Comparison of ENCODE assay signal across 9 cellular contexts in the genomic region with DNA sequence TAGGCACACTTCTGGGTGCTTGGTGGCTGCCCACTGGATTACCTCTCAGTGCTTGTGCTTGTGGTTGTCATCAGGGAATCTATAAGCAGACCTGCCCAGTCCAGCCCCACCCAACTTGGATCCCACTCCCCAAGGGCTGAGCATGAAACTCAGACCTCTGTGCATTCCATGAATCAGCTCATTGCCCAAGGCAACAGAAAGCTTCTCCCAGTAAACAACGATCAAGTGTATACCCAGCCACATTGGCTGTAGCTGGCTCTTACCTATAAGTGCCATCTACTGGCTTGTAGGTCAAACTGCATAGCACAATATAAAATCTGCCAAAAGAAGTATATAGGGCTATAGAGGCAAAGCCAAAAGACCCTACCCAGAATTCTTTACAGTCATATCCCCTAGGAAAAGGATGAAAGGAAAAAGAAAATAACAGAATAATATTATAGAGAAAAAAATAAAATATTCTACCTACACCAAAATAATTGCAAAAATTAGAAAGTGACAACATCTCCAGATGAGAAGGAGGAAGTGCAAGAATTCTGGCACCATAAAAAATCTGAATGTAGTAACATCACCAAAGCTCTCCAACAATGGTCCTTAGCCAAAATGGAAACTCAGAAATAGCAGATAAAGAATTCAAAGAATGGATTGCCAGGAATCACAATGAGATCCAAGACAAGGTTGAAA.
DNase-seq lines count a peak whose midpoint lies in the region; ATAC-seq and TF ChIP-seq lines count a peak whose summit lies in the region.
"Had no signal": no experiment of that assay in that cellular context is flagged by ENCODE, and none has a peak within 500 bp of the region (broad histone marks: within the 10 kb centered on the region; RNA-seq: fewer than 3 reads in every experiment).

No MANE protein-coding gene starts in this region.

- H3K27me3 Mint-ChIP-seq in T-helper 17 cell, result no peaks in the 10 kb centered on the region

- no peaks in the 10 kb centered on the region for H3K9me2 ChIP-seq in OCI-LY7 (ENCODE audit: insufficient read depth, low read length)

- H4K20me1 ChIP-seq in OCI-LY7 (ENCODE audit: insufficient read depth, low read length), result no peaks in the 10 kb centered on the region
- H4K20me1 ChIP-seq in fibroblast of lung (ENCODE audit: control insufficient read depth, extremely low read depth, insufficient read depth, low read length), result no peaks in the 10 kb centered on the region

- H3K79me2 ChIP-seq in OCI-LY7 (ENCODE audit: insufficient read depth, low read depth, low read length), result no peaks in the 10 kb centered on the region
- no peaks in the 10 kb centered on the region for H3K79me2 ChIP-seq in fibroblast of lung (ENCODE audit: control insufficient read depth, insufficient read depth, low read length)

- H3K4me1 ChIP-seq in heart right ventricle (no peaks in the 10 kb centered on the region), OCI-LY7 (ENCODE audit: insufficient read depth, low read length, poor library complexity, severe bottlenecking) (no peaks in the 10 kb centered on the region), fibroblast of lung (ENCODE audit: control insufficient read depth, extremely low read depth, insufficient read depth, low read length) (no peaks in the 10 kb centered on the region), thyroid gland (peaks cover 0 to 4% of the 10 kb centered on the region in 2 donors)
- H3K4me1 ChIP-seq: gastrocnemius medialis had no signal

- DNase-seq in heart right ventricle (no peak), left ventricle myocardium superior (no peak), OCI-LY7 (ENCODE audit: low spot score) (peak; percentile 12), fibroblast of lung (ENCODE audit: low read depth in 2 of 2) (peak; percentile 1 to 43), thyroid gland (peak; percentile 6 to 14), T-helper 17 cell (no peak)
- no peak for DNase-seq in stimulated activated CD8-positive, alpha-beta memory T cell treated with anti-CD3 and anti-CD28 coated beads, Interleukin-4, amount 100 ng/mL, for 48 hours
- no peak for DNase-seq in activated CD8-positive, alpha-beta memory T cell treated with anti-CD3 and anti-CD28 coated beads, Interleukin-2, amount 50 U/mL, for 4 hours
- DNase-seq: gastrocnemius medialis had no signal

- no peaks in the 10 kb centered on the region for H3K4me1 Mint-ChIP-seq in T-helper 17 cell

- no peak for TF ChIP-seq POLR2A in thyroid gland (IDR thresholded peaks at IDR 0.05)

- H2AFZ ChIP-seq in OCI-LY7 (ENCODE audit: low read length), result no peak overlapping the region
- H2AFZ ChIP-seq in fibroblast of lung (ENCODE audit: low read length), result no peak overlapping the region

- H3K9me3 ChIP-seq in heart right ventricle (peaks cover 0 to 55% (median 18%) of the 10 kb centered on the region in 11 donors), OCI-LY7 (ENCODE audit: low read length) (peaks cover 2% of the 10 kb centered on the region), fibroblast of lung (ENCODE audit: control insufficient read depth, insufficient read depth, low read depth, low read length) (no peaks in the 10 kb centered on the region), thyroid gland (peaks cover 6% of the 10 kb centered on the region), T-helper 17 cell (ENCODE audit: control insufficient read depth, low read length, poor library complexity, severe bottlenecking) (no peaks in the 10 kb centered on the region)
- H3K9me3 ChIP-seq: gastrocnemius medialis had no signal

- peak in 1 of 8 donors; percentile 29 for ATAC-seq in heart right ventricle
- no peak for ATAC-seq in left ventricle myocardium superior
- no peak for ATAC-seq in T-helper 17 cell
- ATAC-seq: gastrocnemius medialis had no signal

- H3K27ac ChIP-seq in heart right ventricle, result no peak overlapping the region
- no peak overlapping the region for H3K27ac ChIP-seq in OCI-LY7 (ENCODE audit: low read depth, low read length, poor library complexity, severe bottlenecking)
- H3K27ac ChIP-seq in fibroblast of lung (ENCODE audit: insufficient read depth, low read length), result no peak overlapping the region
- H3K27ac ChIP-seq in thyroid gland, result no peak overlapping the region
- H3K27ac ChIP-seq: gastrocnemius medialis had no signal

- H3K4me3 Mint-ChIP-seq in T-helper 17 cell, result no peak overlapping the region

- H3K9ac ChIP-seq in fibroblast of lung (ENCODE audit: insufficient read depth, low read length), result no peak overlapping the region

- H3K4me3 ChIP-seq in heart right ventricle (no peak overlapping the region), OCI-LY7 (ENCODE audit: low read depth, low read length, poor library complexity, severe bottlenecking) (no peak overlapping the region), fibroblast of lung (replicated peaks in 1 of 4; ENCODE audit: control extremely low read depth in 1 of 4, insufficient read depth in 1 of 4, low read depth in 3 of 4, low read length in 4 of 4) (no peak overlapping the region), thyroid gland (replicated peaks in 1 of 3) (no peak overlapping the region)
- H3K4me3 ChIP-seq: gastrocnemius medialis had no signal

- H3K27me3 ChIP-seq in heart right ventricle (peaks cover 0 to 23% (median 14%) of the 10 kb centered on the region in 7 donors), fibroblast of lung (ENCODE audit: control insufficient read depth, insufficient read depth, low read length) (no peaks in the 10 kb centered on the region), thyroid gland (no peaks in the 10 kb centered on the region)
- H3K27me3 ChIP-seq: gastrocnemius medialis had no signal

- POLR2A ChIA-PET in OCI-LY7 (lab: Charles Lee), result no interaction called here

- intact Hi-C loops in heart right ventricle (cut with DNase I), result loop anchor here in 2 of 10 donors (10.0 kb wide), 2 partner anchors 432 to 442 kb away; no protein-coding TSS in a partner anchor
- intact Hi-C loops in left ventricle myocardium superior (cut with micrococcal nuclease), result no loop called here
- intact Hi-C loops in OCI-LY7 (cut with micrococcal nuclease; ENCODE audit: unreplicated experiment), result no loop called here
- intact Hi-C loops in thyroid gland (cut with DNase I), result no loop called here

- no peaks in the 10 kb centered on the region for H3K36me3 Mint-ChIP-seq in T-helper 17 cell (ENCODE audit: low read depth)

- CTCF ChIA-PET in OCI-LY7 (lab: Charles Lee; ENCODE audit: unreplicated experiment), result no interaction called here

- H3K4me2 ChIP-seq in OCI-LY7 (ENCODE audit: low read length) (no peak overlapping the region), fibroblast of lung (ENCODE audit: extremely low read depth, insufficient read depth, low read length) (no peak overlapping the region)

- H3K27ac Mint-ChIP-seq in T-helper 17 cell, result no peak overlapping the region

- BruUV-seq in OCI-LY7 (replicated peaks; lab: Mats Ljungman, UMichigan), result no TSS peak

- WGBS in heart right ventricle, 2 donors, result 16 to 21% methylated on average over 1 of the region's 1 CpG
- 33 to 45% methylated on average over 1 of the region's 1 CpG for WGBS in thyroid gland, 2 donors

- TF ChIP-seq CTCF in heart right ventricle (IDR thresholded peaks at IDR 0.05) (peak in 5 of 9 donors; percentile 8 to 27 (median 16)), OCI-LY7 (conservative IDR thresholded peaks at IDR 0.05; ENCODE audit: low read length) (peak; percentile 70), fibroblast of lung (conservative IDR thresholded peaks at IDR 0.05 in 1 of 2, IDR thresholded peaks at IDR 0.05 in 1 of 2; ENCODE audit: low read depth in 1 of 2, low read length in 2 of 2) (peak; percentile 17 to 24), thyroid gland (IDR thresholded peaks at IDR 0.05) (peak in 4 of 6 experiments; percentile 49 to 62 (median 60))

- H3K36me3 ChIP-seq in heart right ventricle, result no peaks in the 10 kb centered on the region
- no peaks in the 10 kb centered on the region for H3K36me3 ChIP-seq in OCI-LY7 (ENCODE audit: insufficient read depth, low read length)
- no peaks in the 10 kb centered on the region for H3K36me3 ChIP-seq in fibroblast of lung (ENCODE audit: control insufficient read depth, insufficient read depth, low read length)
- no peaks in the 10 kb centered on the region for H3K36me3 ChIP-seq in thyroid gland
- H3K36me3 ChIP-seq: gastrocnemius medialis had no signal

Comparison
In these comparisons a context has a peak if more than half of its experiments do, and no peak if none do; other contexts are left out.
1. DNase-seq: peak in OCI-LY7 (single experiment), fibroblast of lung (2 of 2) and thyroid gland (2 of 2); none in heart right ventricle (0 of 2), left ventricle myocardium superior (single experiment), stimulated activated CD8-positive, alpha-beta memory T cell treated with anti-CD3 and anti-CD28 coated beads, Interleukin-4, amount 100 ng/mL, for 48 hours (single experiment), activated CD8-positive, alpha-beta memory T cell treated with anti-CD3 and anti-CD28 coated beads, Interleukin-2, amount 50 U/mL, for 4 hours (single experiment) and T-helper 17 cell (0 of 3).
2. CTCF ChIP-seq: peak in every context shown above with its lines; median percentile 70 in OCI-LY7; 60 in thyroid gland; 20 in fibroblast of lung; 16 in heart right ventricle.